28 cellular contexts compared by ENCODE assay signal in genomic region chr12:104623920-104624319, GRCh38.
DNase-seq lines count a peak whose midpoint lies in the region; ATAC-seq and TF ChIP-seq lines count a peak whose summit lies in the region.
"Had no signal": no experiment of that assay in that cellular context is flagged by ENCODE, and none has a peak within 500 bp of the region (broad histone marks: within the 10 kb centered on the region; RNA-seq: fewer than 3 reads in every experiment).

No MANE protein-coding gene starts in this region.

- no peaks in the 10 kb centered on the region for H3K36me3 ChIP-seq in CD4-positive, alpha-beta memory T cell (ENCODE audit: insufficient read depth, low read length)
- H3K36me3 ChIP-seq in neural progenitor cell, result no peaks in the 10 kb centered on the region
- H3K36me3 ChIP-seq: esophagus muscularis mucosa, gastroesophageal sphincter, lower lobe of right lung had no signal

- no peak overlapping the region for H3K4me3 ChIP-seq in CD4-positive, alpha-beta memory T cell (ENCODE audit: low read length in 2 of 2)
- H3K4me3 ChIP-seq in neural progenitor cell, result no peak overlapping the region
- H3K4me3 ChIP-seq: body of pancreas, esophagus muscularis mucosa, gastroesophageal sphincter, GM23248, lower lobe of right lung, smooth muscle cell had no signal

- CTCF ChIA-PET in CD4-positive, alpha-beta memory T cell (lab: Charles Lee; ENCODE audit: partially characterized antibody), result interaction anchor here (1.4 kb wide), 1 partner anchor 167 kb away, joined by 4 read pairs; the partner anchor contains the start of gene CHST11

- H3K4me3 Mint-ChIP-seq in CD4-positive, alpha-beta memory T cell, result no peak overlapping the region
- no peak overlapping the region for H3K4me3 Mint-ChIP-seq in activated T-helper 2 cell treated with anti-CD3 and anti-CD28 coated beads, Interferon-gamma antibody, Interleukin-2, Interleukin-4, amounts not matched to agents 10 μg/mL and 5 μg/mL and 100 μg/mL, durations not matched to agents 14 hours and 24 hours and 36 hours (ENCODE audit: low read depth)
- H3K4me3 Mint-ChIP-seq in neural progenitor cell, result no peak overlapping the region
- H3K4me3 Mint-ChIP-seq: activated CD4-positive, alpha-beta T cell treated with anti-CD3 and anti-CD28 coated beads, Interleukin-2, amount 10 ng/mL, durations not matched to agents 24 days and 14 days; activated naive CD8-positive, alpha-beta T cell treated with anti-CD3 and anti-CD28 coated beads, Interleukin-2, amount 50 U/mL, for 24 hours had no signal

- no peak overlapping the region for H3K27ac ChIP-seq in CD4-positive, alpha-beta memory T cell (ENCODE audit: low read depth, low read length)
- H3K27ac ChIP-seq in neural progenitor cell, result no peak overlapping the region
- H3K27ac ChIP-seq: body of pancreas, esophagus muscularis mucosa, gastroesophageal sphincter, GM23248, HL-60, lower lobe of right lung had no signal

- peak overlapping the region; percentile 24 for H3K4me2 ChIP-seq in neural progenitor cell
- H3K4me2 ChIP-seq: smooth muscle cell had no signal

- POLR2A ChIA-PET in CD4-positive, alpha-beta memory T cell (lab: Charles Lee; ENCODE audit: partially characterized antibody), result interaction anchor here (1.3 kb wide), 1 partner anchor 20 kb away, joined by 4 read pairs; no protein-coding TSS in a partner anchor

- TF ChIP-seq CTCF in neural progenitor cell (IDR thresholded peaks at IDR 0.05), result no peak

- H3F3A ChIP-seq in neural progenitor cell (ENCODE audit: low read depth), result peaks cover 9% of the 10 kb centered on the region

- ATAC-seq in HG02970 (IDR thresholded peaks at IDR 0.05; ENCODE audit: low FRiP score, unreplicated experiment), result no peak
- ATAC-seq: activated naive CD8-positive, alpha-beta T cell treated with anti-CD3 and anti-CD28 coated beads, Interleukin-2, amount 50 U/mL, for 24 hours; body of pancreas; gastroesophageal sphincter; HepG2; lower lobe of right lung; Right ventricle myocardium inferior; stimulated activated naive CD8-positive, alpha-beta T cell treated with anti-CD3 and anti-CD28 coated beads, Interleukin-15, Interleukin-2, amounts not matched to agents 100 U/mL and 50 U/mL, for 24 hours had no signal

- peaks cover 36 to 81% (median 54%) of the 10 kb centered on the region in 4 donors for H3K4me1 Mint-ChIP-seq in CD4-positive, alpha-beta memory T cell
- peaks cover 26% of the 10 kb centered on the region for H3K4me1 Mint-ChIP-seq in activated T-helper 2 cell treated with anti-CD3 and anti-CD28 coated beads, Interferon-gamma antibody, Interleukin-2, Interleukin-4, amounts not matched to agents 10 μg/mL and 5 μg/mL and 100 μg/mL, durations not matched to agents 14 hours and 24 hours and 36 hours (ENCODE audit: low read depth)
- H3K4me1 Mint-ChIP-seq in neural progenitor cell, result peaks cover 33% of the 10 kb centered on the region

- no peaks in the 10 kb centered on the region for H3K27me3 Mint-ChIP-seq in CD4-positive, alpha-beta memory T cell
- H3K27me3 Mint-ChIP-seq in activated T-helper 2 cell treated with anti-CD3 and anti-CD28 coated beads, Interferon-gamma antibody, Interleukin-2, Interleukin-4, amounts not matched to agents 10 μg/mL and 5 μg/mL and 100 μg/mL, durations not matched to agents 14 hours and 24 hours and 36 hours (ENCODE audit: low read depth), result no peaks in the 10 kb centered on the region
- H3K27me3 Mint-ChIP-seq in neural progenitor cell (ENCODE audit: insufficient read depth, low read depth), result no peaks in the 10 kb centered on the region
- H3K27me3 Mint-ChIP-seq: activated CD4-positive, alpha-beta T cell treated with anti-CD3 and anti-CD28 coated beads, Interleukin-2, amount 10 ng/mL, durations not matched to agents 24 days and 14 days; activated naive CD8-positive, alpha-beta T cell treated with anti-CD3 and anti-CD28 coated beads, Interleukin-2, amount 50 U/mL, for 24 hours had no signal

- intact Hi-C loops in CD4-positive, alpha-beta memory T cell (cut with micrococcal nuclease), result no loop called here
- intact Hi-C loops in activated T-helper 2 cell treated with anti-CD3 and anti-CD28 coated beads, Interferon-gamma antibody, Interleukin-2, Interleukin-4, amounts not matched to agents 10 μg/mL and 5 μg/mL and 100 μg/mL, durations not matched to agents 14 hours and 24 hours and 36 hours (cut with micrococcal nuclease), result no loop called here

- no peak overlapping the region for H3K9ac ChIP-seq in neural progenitor cell
- H3K9ac ChIP-seq: GM23248 had no signal

- no peaks in the 10 kb centered on the region for H3K27me3 ChIP-seq in CD4-positive, alpha-beta memory T cell (ENCODE audit: insufficient read depth, low read length)
- H3K27me3 ChIP-seq in neural progenitor cell, result no peaks in the 10 kb centered on the region
- H3K27me3 ChIP-seq: body of pancreas, esophagus muscularis mucosa, gastroesophageal sphincter had no signal

- H3K9me3 Mint-ChIP-seq in CD4-positive, alpha-beta memory T cell, result no peaks in the 10 kb centered on the region
- H3K9me3 Mint-ChIP-seq in activated T-helper 2 cell treated with anti-CD3 and anti-CD28 coated beads, Interferon-gamma antibody, Interleukin-2, Interleukin-4, amounts not matched to agents 10 μg/mL and 5 μg/mL and 100 μg/mL, durations not matched to agents 14 hours and 24 hours and 36 hours, result no peaks in the 10 kb centered on the region
- H3K9me3 Mint-ChIP-seq in neural progenitor cell, result no peaks in the 10 kb centered on the region
- H3K9me3 Mint-ChIP-seq: activated CD4-positive, alpha-beta T cell treated with anti-CD3 and anti-CD28 coated beads, Interleukin-2, amount 10 ng/mL, durations not matched to agents 24 days and 14 days; activated naive CD8-positive, alpha-beta T cell treated with anti-CD3 and anti-CD28 coated beads, Interleukin-2, amount 50 U/mL, for 24 hours had no signal

- H3K27ac Mint-ChIP-seq in CD4-positive, alpha-beta memory T cell, result peak overlapping the region in 4 of 7 donors; percentile 29 to 60 (median 48)
- H3K27ac Mint-ChIP-seq in activated T-helper 2 cell treated with anti-CD3 and anti-CD28 coated beads, Interferon-gamma antibody, Interleukin-2, Interleukin-4, amounts not matched to agents 10 μg/mL and 5 μg/mL and 100 μg/mL, durations not matched to agents 14 hours and 24 hours and 36 hours, result peak overlapping the region; percentile 25
- H3K27ac Mint-ChIP-seq in neural progenitor cell, result no peak overlapping the region
- H3K27ac Mint-ChIP-seq: activated CD4-positive, alpha-beta T cell treated with anti-CD3 and anti-CD28 coated beads, Interleukin-2, amount 10 ng/mL, durations not matched to agents 24 days and 14 days; activated naive CD8-positive, alpha-beta T cell treated with anti-CD3 and anti-CD28 coated beads, Interleukin-2, amount 50 U/mL, for 24 hours had no signal

- no peak for DNase-seq in CD4-positive, alpha-beta memory T cell
- DNase-seq in NCI-H187 (lab: John Stamatoyannopoulos, UW) (peak; percentile 55 to 80), neural progenitor cell (ENCODE audit: low spot score) (peak; percentile 57), activated T-cell treated with anti-CD3 and anti-CD28 coated beads for 4 hours (no peak), DMS 273 (lab: John Stamatoyannopoulos, UW; ENCODE audit: unreplicated experiment) (no peak)
- no peak for DNase-seq in activated T-helper 2 cell treated with anti-CD3 and anti-CD28 coated beads, Interferon-gamma antibody, Interleukin-2, Interleukin-4, amounts not matched to agents 10 μg/mL and 5 μg/mL and 100 μg/mL, durations not matched to agents 14 hours and 24 hours and 36 hours (ENCODE audit: low spot score)
- no peak for DNase-seq in activated CD4-positive, alpha-beta T cell treated with anti-CD3 and anti-CD28 coated beads for 1 hour
- DNase-seq: activated CD4-positive, alpha-beta T cell treated with anti-CD3 and anti-CD28 coated beads, Interleukin-2, amount 10 ng/mL, durations not matched to agents 24 days and 14 days; activated effector memory CD4-positive, alpha-beta T cell treated with Interleukin-2 at 50 U/mL for 16 hours; activated naive CD8-positive, alpha-beta T cell treated with anti-CD3 and anti-CD28 coated beads, Interleukin-2, amount 50 U/mL, for 24 hours; body of pancreas; COR-L47; effector CD8-positive, alpha-beta T cell; GM23248; kidney; lower lobe of right lung; NCI-H2171; NCI-H82; occipital lobe; stimulated activated naive CD8-positive, alpha-beta T cell treated with anti-CD3 and anti-CD28 coated beads, Interleukin-15, Interleukin-2, amounts not matched to agents 100 U/mL and 50 U/mL, for 24 hours; T-helper 1 cell had no signal

- H4K20me1 ChIP-seq in neural progenitor cell (ENCODE audit: low read depth), result peaks cover 24% of the 10 kb centered on the region

- peaks cover 12 to 19% of the 10 kb centered on the region in 2 donors for H3K36me3 Mint-ChIP-seq in CD4-positive, alpha-beta memory T cell
- peaks cover 32% of the 10 kb centered on the region for H3K36me3 Mint-ChIP-seq in activated T-helper 2 cell treated with anti-CD3 and anti-CD28 coated beads, Interferon-gamma antibody, Interleukin-2, Interleukin-4, amounts not matched to agents 10 μg/mL and 5 μg/mL and 100 μg/mL, durations not matched to agents 14 hours and 24 hours and 36 hours (ENCODE audit: low read depth)
- peaks cover 3% of the 10 kb centered on the region for H3K36me3 Mint-ChIP-seq in neural progenitor cell

- H3K4me1 ChIP-seq in CD4-positive, alpha-beta memory T cell (ENCODE audit: insufficient read depth, low read length), result peaks cover 13% of the 10 kb centered on the region
- H3K4me1 ChIP-seq in neural progenitor cell, result peaks cover 29% of the 10 kb centered on the region
- H3K4me1 ChIP-seq: body of pancreas, gastroesophageal sphincter had no signal

- no peak overlapping the region for H2AFZ ChIP-seq in neural progenitor cell (replicated peaks)
- H2AFZ ChIP-seq: GM23248 had no signal

- no peaks in the 10 kb centered on the region for H3K9me3 ChIP-seq in CD4-positive, alpha-beta memory T cell (ENCODE audit: control insufficient read depth in 1 of 2, low read length in 2 of 2)
- no peaks in the 10 kb centered on the region for H3K9me3 ChIP-seq in neural progenitor cell (ENCODE audit: low read depth)
- H3K9me3 ChIP-seq: body of pancreas, esophagus muscularis mucosa, gastroesophageal sphincter, lower lobe of right lung had no signal

- no peaks in the 10 kb centered on the region for H3K79me2 ChIP-seq in neural progenitor cell (ENCODE audit: low read depth)

Comparison
In these comparisons a context has a peak if more than half of its experiments do, and no peak if none do; other contexts are left out.
1. DNase-seq: peak in NCI-H187 (2 of 2) and neural progenitor cell (single experiment); none in CD4-positive, alpha-beta memory T cell (0 of 5), activated T-helper 2 cell treated with anti-CD3 and anti-CD28 coated beads, Interferon-gamma antibody, Interleukin-2, Interleukin-4, amounts not matched to agents 10 μg/mL and 5 μg/mL and 100 μg/mL, durations not matched to agents 14 hours and 24 hours and 36 hours (single experiment), activated CD4-positive, alpha-beta T cell treated with anti-CD3 and anti-CD28 coated beads for 1 hour (single experiment), activated T-cell treated with anti-CD3 and anti-CD28 coated beads for 4 hours (single experiment) and DMS 273 (single experiment).